19 cellular contexts compared by ENCODE assay signal in genomic region chr18:57207124-57207916, GRCh38.
"Had no signal": no experiment of that assay in that cellular context is flagged by ENCODE, and none has a peak within 500 bp of the region (broad histone marks: within the 10 kb centered on the region; RNA-seq: fewer than 3 reads in every experiment).

No MANE protein-coding gene starts in this region.

- DNase-seq: cerebellar nuclear complex; heart left ventricle; kidney glomerular epithelial cell; mammary epithelial cell; nucleus accumbens; ovary; sigmoid colon; stimulated activated CD4-positive, alpha-beta T cell treated with anti-CD3 and anti-CD28 coated beads, Interleukin-12 subunit alpha, Interleukin-12 subunit beta, amount 100 ng/mL, for 4 hours; stimulated activated naive CD4-positive, alpha-beta T cell; stomach; substantia nigra had no signal

- H3K36me3 ChIP-seq: heart left ventricle, neural progenitor cell, ovary, right atrium auricular region, sigmoid colon, stomach, thoracic aorta, transverse colon had no signal

- H3K9me3 ChIP-seq: heart left ventricle, ovary, right atrium auricular region, sigmoid colon, thoracic aorta, transverse colon had no signal

- H3K4me3 Mint-ChIP-seq: dendritic cell treated with granulocyte-macrophage colony-stimulating factor and Interleukin-4, amounts not matched to agents 40 ng/mL and 50 ng/mL, for 4 days; mesothelial cell of epicardium; natural killer cell treated with Interleukin-12 subunit alpha and Interleukin-12 subunit beta and Interleukin-15 and Interleukin-18, amount 100 ng/mL, for 72 hours; neural progenitor cell had no signal

- H2AFZ ChIP-seq: neural progenitor cell had no signal

- H3K9ac ChIP-seq: neural progenitor cell had no signal

- H3K27ac Mint-ChIP-seq: dendritic cell treated with granulocyte-macrophage colony-stimulating factor and Interleukin-4, amounts not matched to agents 40 ng/mL and 50 ng/mL, for 4 days; mesothelial cell of epicardium; natural killer cell treated with Interleukin-12 subunit alpha and Interleukin-12 subunit beta and Interleukin-15 and Interleukin-18, amount 100 ng/mL, for 72 hours; neural progenitor cell had no signal

- H3K9me3 Mint-ChIP-seq: dendritic cell treated with granulocyte-macrophage colony-stimulating factor and Interleukin-4, amounts not matched to agents 40 ng/mL and 50 ng/mL, for 4 days; natural killer cell treated with Interleukin-12 subunit alpha and Interleukin-12 subunit beta and Interleukin-15 and Interleukin-18, amount 100 ng/mL, for 72 hours had no signal

- H3K36me3 Mint-ChIP-seq: mesothelial cell of epicardium; natural killer cell treated with Interleukin-12 subunit alpha and Interleukin-12 subunit beta and Interleukin-15 and Interleukin-18, amount 100 ng/mL, for 72 hours; neural progenitor cell had no signal

- H3K4me3 ChIP-seq: heart left ventricle, neural progenitor cell, ovary, right atrium auricular region, sigmoid colon, skin epidermis, stomach, thoracic aorta, transverse colon had no signal

- H3K27ac ChIP-seq: heart left ventricle, neural progenitor cell, ovary, right atrium auricular region, sigmoid colon, skin epidermis, stomach, thoracic aorta, transverse colon had no signal

- H3K27me3 ChIP-seq: ovary, right atrium auricular region, transverse colon had no signal

- ATAC-seq: heart left ventricle; natural killer cell treated with Interleukin-12 subunit alpha and Interleukin-12 subunit beta and Interleukin-15 and Interleukin-18, amount 100 ng/mL, for 72 hours had no signal
